ENCODE assay signal across 8 cellular contexts in the genomic region with DNA sequence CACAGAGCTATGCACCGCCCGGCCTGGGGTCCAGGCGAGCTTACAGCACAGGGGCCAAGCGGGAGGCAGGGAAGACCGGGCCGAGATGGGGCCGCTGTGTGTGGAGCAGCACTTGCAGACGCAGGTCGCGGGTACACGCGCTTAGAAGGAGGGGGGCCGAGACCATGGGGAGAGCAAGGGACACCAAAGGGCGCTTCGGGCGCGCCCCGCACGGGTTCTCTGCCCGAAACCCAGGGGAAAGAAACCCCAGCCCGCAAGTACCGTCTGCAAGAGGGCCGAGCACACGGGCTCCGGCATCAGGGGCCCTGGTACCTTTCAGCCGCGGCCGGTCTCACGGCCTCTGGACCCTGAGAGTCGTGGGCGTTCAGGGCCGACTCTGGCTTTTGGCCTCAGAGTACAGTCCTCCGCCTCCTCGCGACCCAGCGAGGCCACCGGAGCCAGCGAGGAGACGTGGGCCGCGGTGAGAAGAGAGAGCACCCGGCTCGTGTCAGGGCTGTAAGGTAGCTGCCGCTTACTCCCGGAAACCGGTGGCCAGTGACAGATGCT. TPM values are rescaled to one million over a fixed set of nuclear protein-coding genes. Genes with fewer than 3 reads are reported as not detected.
DNase-seq lines count a peak whose midpoint lies in the region; ATAC-seq and TF ChIP-seq lines count a peak whose summit lies in the region.

No MANE protein-coding gene starts in this region.

- peak overlapping the region; percentile 62 for H3K4me3 ChIP-seq in GM12875 (ENCODE audit: low read depth, low read length)
- peak overlapping the region; percentile 78 for H3K4me3 ChIP-seq in retinal pigment epithelial cell (ENCODE audit: low read length)

- H3K27me3 Mint-ChIP-seq in activated T-helper 17 cell treated with anti-CD3 and anti-CD28 coated beads, Interleukin-2, amount 50 U/mL, for 72 hours, result no peaks in the 10 kb centered on the region

- H3K9me3 Mint-ChIP-seq in activated T-helper 17 cell treated with anti-CD3 and anti-CD28 coated beads, Interleukin-2, amount 50 U/mL, for 72 hours, result no peaks in the 10 kb centered on the region

- TF ChIP-seq CTCF in GM12875 (IDR thresholded peaks at IDR 0.05; ENCODE audit: borderline replicate concordance, insufficient read depth, low read depth, low read length) (no peak), retinal pigment epithelial cell (conservative IDR thresholded peaks at IDR 0.05; ENCODE audit: low read depth, low read length) (no peak)

- H3K27ac Mint-ChIP-seq in activated T-helper 17 cell treated with anti-CD3 and anti-CD28 coated beads, Interleukin-2, amount 50 U/mL, for 72 hours, result peak overlapping the region; percentile 98

- ATAC-seq in HG03520 (IDR thresholded peaks at IDR 0.05; ENCODE audit: unreplicated experiment) (peak; percentile 0), Right ventricle myocardium superior (ENCODE audit: poor library complexity) (no peak), GM18873 (IDR thresholded peaks at IDR 0.05; ENCODE audit: low FRiP score, unreplicated experiment) (no peak)
- ATAC-seq in activated T-helper 17 cell treated with anti-CD3 and anti-CD28 coated beads, Interleukin-2, amount 50 U/mL, for 72 hours (replicated peaks), result no peak

- no peaks in the 10 kb centered on the region for H3K4me1 Mint-ChIP-seq in activated T-helper 17 cell treated with anti-CD3 and anti-CD28 coated beads, Interleukin-2, amount 50 U/mL, for 72 hours

- intact Hi-C loops in Right ventricle myocardium superior (cut with DNase I), result no loop called here

- peak overlapping the region; percentile 87 for H3K4me3 Mint-ChIP-seq in activated T-helper 17 cell treated with anti-CD3 and anti-CD28 coated beads, Interleukin-2, amount 50 U/mL, for 72 hours

- DNase-seq in Right ventricle myocardium superior (peak; percentile 45), retinal pigment epithelial cell (ENCODE audit: low read depth) (no peak), NCI-H1436 treated with DMSO at 0.1 percent for 48 hours (lab: John Stamatoyannopoulos, UW) (no peak), GM19238 (ENCODE audit: insufficient read length, low spot score) (no peak)

- H3K36me3 Mint-ChIP-seq in activated T-helper 17 cell treated with anti-CD3 and anti-CD28 coated beads, Interleukin-2, amount 50 U/mL, for 72 hours (ENCODE audit: low read depth), result peaks cover 14% of the 10 kb centered on the region

RNA-seq across cellular contexts. Expression of a gene that starts 0.3 kb away (rescaled TPM):
- total RNA-seq in activated T-helper 17 cell treated with anti-CD3 and anti-CD28 coated beads, Interleukin-2, amount 50 U/mL, for 72 hours, result 10 to 100 TPM; 31.0 to 42.3 TPM
- total RNA-seq in Right ventricle myocardium superior, result 21.8 TPM

RNA-seq across cellular contexts. Expression of a gene that starts 8.6 kb away (rescaled TPM):
- total RNA-seq in activated T-helper 17 cell treated with anti-CD3 and anti-CD28 coated beads, Interleukin-2, amount 50 U/mL, for 72 hours, result not detected
- not detected for total RNA-seq in Right ventricle myocardium superior

RNA-seq across cellular contexts. Expression of a gene that starts 57.0 kb away (rescaled TPM):
- total RNA-seq in activated T-helper 17 cell treated with anti-CD3 and anti-CD28 coated beads, Interleukin-2, amount 50 U/mL, for 72 hours, result not detected
- not detected for total RNA-seq in Right ventricle myocardium superior
